Comparison of ENCODE assay signal across 8 cellular contexts in genomic region chr5:177431317-177432142, GRCh38. TPM values are rescaled to one million over a fixed set of nuclear protein-coding genes. Genes with fewer than 3 reads are reported as not detected.
DNase-seq lines count a peak whose midpoint lies in the region; ATAC-seq, FAIRE-seq and TF ChIP-seq lines count a peak whose summit lies in the region.

No MANE protein-coding gene starts in this region.

- H3K4me3 ChIP-seq in A549 (no peak overlapping the region), tibial nerve (no peak overlapping the region)

- peaks cover 9 to 21% (median 10%) of the 10 kb centered on the region in 3 donors for H3K27me3 Mint-ChIP-seq in immature natural killer cell (ENCODE audit: low read depth in 3 of 3)

- H3K27ac Mint-ChIP-seq in immature natural killer cell = peak overlapping the region; percentile 93 to 99 (median 97)

- H3K4me1 ChIP-seq in A549 (peaks cover 12% of the 10 kb centered on the region), tibial nerve (peaks cover 0 to 50% (median 39%) of the 10 kb centered on the region in 4 donors)

- no peak for FAIRE-seq in A549 (lab: Jason Lieb, UNC)

- H3K9me3 ChIP-seq in A549 = no peaks in the 10 kb centered on the region
- H3K9me3 ChIP-seq in tibial nerve = no peaks in the 10 kb centered on the region

- peak in 1 of 2 experiments; percentile 2; a peak in 2 of 6 replicates for ATAC-seq in A549
- ATAC-seq in GM19455 (IDR thresholded peaks at IDR 0.05; ENCODE audit: unreplicated experiment) = peak; percentile 37
- peak; percentile 28 for ATAC-seq in HG03521 (IDR thresholded peaks at IDR 0.05; ENCODE audit: unreplicated experiment)

- POLR2A ChIA-PET in A549 (lab: Yijun Ruan, JAX) = interaction anchor here (1.1 to 1.5 kb wide), 2 partner anchors 10 to 29 kb away, joined by 3 to 4 read pairs; no protein-coding TSS in a partner anchor

- H3K27ac ChIP-seq in A549 = no peak overlapping the region
- peak overlapping the region in 3 of 4 donors; percentile 25 to 68 (median 39) for H3K27ac ChIP-seq in tibial nerve

- H3K36me3 ChIP-seq in tibial nerve = peaks cover 0 to 65% (median 40%) of the 10 kb centered on the region in 3 donors

- no peak for TF ChIP-seq EP300 in A549 (IDR thresholded peaks at IDR 0.05)
- no peak for TF ChIP-seq EP300 in tibial nerve (IDR thresholded peaks at IDR 0.05)

- no peaks in the 10 kb centered on the region for H3K27me3 ChIP-seq in tibial nerve

- no peaks in the 10 kb centered on the region for H3K9me3 Mint-ChIP-seq in immature natural killer cell

- peaks cover 1 to 20% (median 4%) of the 10 kb centered on the region in 3 donors for H3K36me3 Mint-ChIP-seq in immature natural killer cell

- DNase-seq in A549 (ENCODE audit: low read depth in 1 of 2, low spot score in 1 of 2) (no peak), immature natural killer cell (peak; percentile 79 to 84 (median 81)), tibial nerve (ENCODE audit: low spot score in 2 of 2) (no peak), epidermal melanocyte (ENCODE audit: insufficient read length, low spot score) (no peak), HUDEP-2 (lab: John Stamatoyannopoulos, UW; ENCODE audit: unreplicated experiment in 76 of 76) (no peak)
- DNase-seq in activated CD8-positive, alpha-beta memory T cell treated with anti-CD3 and anti-CD28 coated beads, Interleukin-2, amount 50 U/mL, for 4 hours = peak; percentile 45

- peak overlapping the region; percentile 93 to 95 (median 94) for H3K4me3 Mint-ChIP-seq in immature natural killer cell

- TF ChIP-seq RAD21 in A549 (conservative IDR thresholded peaks at IDR 0.05 in 1 of 2, IDR thresholded peaks at IDR 0.05 in 1 of 2) = no peak

- CTCF ChIA-PET in A549 (lab: Yijun Ruan, JAX) = interaction anchor here (1.6 to 36.0 kb wide), 4 partner anchors 17 to 113 kb away, joined by 5 to 871 read pairs (median 82); partner anchors contain the start of gene PRR7

- WGBS in A549 (ENCODE audit: missing lambda C conversion rate) = 91% methylated on average over 16 of the region's 29 CpGs
- 83 to 87% methylated on average over 22 to 24 of the region's 29 CpGs for WGBS in tibial nerve, 2 donors

- TF ChIP-seq CTCF in A549 (IDR thresholded peaks at IDR 0.05) (no peak), tibial nerve (IDR thresholded peaks at IDR 0.05) (no peak)

- peaks cover 76 to 83% of the 10 kb centered on the region in 2 donors for H3K4me1 Mint-ChIP-seq in immature natural killer cell

- TF ChIP-seq POLR2A in A549 (IDR thresholded peaks at IDR 0.05; ENCODE audit: low read length) (no peak; the same call in 1 of the 2 replicates), tibial nerve (IDR thresholded peaks at IDR 0.05) (no peak)

- no peak overlapping the region for H3K4me2 ChIP-seq in A549

TF ChIP-seq in A549, 52 proteins besides CTCF, POLR2A, EP300 and RAD21:
- TF ChIP-seq ZFP36 (IDR thresholded peaks at IDR 0.05; ENCODE audit: borderline replicate concordance, partially characterized antibody) = peak; percentile 51
- no peak for TF ChIP-seq EHF (CRISPR knock-in tag; IDR thresholded peaks at IDR 0.05)
- 0 out of 2 replicates have a peak, but pooled peaks have one; percentile 44 for TF ChIP-seq TP53 (CRISPR knock-in tag; IDR thresholded peaks at IDR 0.05)
- TF ChIP-seq JUN (IDR thresholded peaks at IDR 0.05) = peak in 1 of 2 experiments; percentile 16; a peak in 1 of 5 replicates

RNA-seq across cellular contexts. Expression of gene GRK6, which starts 5.1 kb away (rescaled TPM):
- polyA plus RNA-seq in A549 (2011; rRNA removed) (16.5 and 20.1 TPM in 2 replicates), A549 (2017; fragmentation: RNase III; extraction: RNeasy Plus Mini Kit Qiagen cat#74134 plus additional on column Dnase treatment) (26.3 to 28.8 TPM (median 26.8 TPM) in 3 replicates), immature natural killer cell (100 to 1,000 TPM; 102 to 129 (median 103) TPM)
- polyA plus RNA-seq in A549 (2012; cell fraction: cytosol; rRNA removed) = 37.0 and 37.1 TPM in 2 replicates
- polyA plus RNA-seq in A549 (2012; cell fraction: nucleus; rRNA removed) = 34.5 and 40.9 TPM in 2 replicates
- polyA minus RNA-seq in A549 (2011; rRNA and poly(A)+ RNA removed) = 21.1 and 30.2 TPM in 2 replicates
- 10 to 100 TPM; 19.4 to 26.4 (median 23.2) TPM for total RNA-seq in tibial nerve

RNA-seq across cellular contexts. Expression of gene PRR7, which starts 15.1 kb away (rescaled TPM):
- 1.8 and 2.2 TPM in 2 replicates for polyA plus RNA-seq in A549 (2011; rRNA removed)
- polyA plus RNA-seq in A549 (2012; cell fraction: cytosol; rRNA removed) = 25.9 and 43.4 TPM in 2 replicates
- 39.8 and 85.8 TPM in 2 replicates for polyA plus RNA-seq in A549 (2012; cell fraction: nucleus; rRNA removed)
- 11.0 to 12.1 TPM (median 11.2 TPM) in 3 replicates for polyA plus RNA-seq in A549 (2017; fragmentation: RNase III; extraction: RNeasy Plus Mini Kit Qiagen cat#74134 plus additional on column Dnase treatment)
- 0.58 and 0.95 TPM in 2 replicates for polyA minus RNA-seq in A549 (2011; rRNA and poly(A)+ RNA removed)
- polyA plus RNA-seq in immature natural killer cell = 10 to 100 TPM in 2 of 3 donors, 1 to 10 TPM in 1; 9.6 to 25.4 (median 17.5) TPM
- total RNA-seq in tibial nerve = 10 to 100 TPM in 1 of 4 donors, 1 to 10 TPM in 3; 5.1 to 11.2 (median 7.5) TPM

RNA-seq across cellular contexts. Expression of gene F12, which starts 22.2 kb away (rescaled TPM):
- 5.3 TPM in 2 replicates for polyA plus RNA-seq in A549 (2011; rRNA removed)
- polyA plus RNA-seq in A549 (2012; cell fraction: cytosol; rRNA removed) = 18.4 and 25.5 TPM in 2 replicates
- 16.0 and 36.1 TPM in 2 replicates for polyA plus RNA-seq in A549 (2012; cell fraction: nucleus; rRNA removed)
- 14.3 to 15.5 TPM (median 14.5 TPM) in 3 replicates for polyA plus RNA-seq in A549 (2017; fragmentation: RNase III; extraction: RNeasy Plus Mini Kit Qiagen cat#74134 plus additional on column Dnase treatment)
- 2.2 and 2.8 TPM in 2 replicates for polyA minus RNA-seq in A549 (2011; rRNA and poly(A)+ RNA removed)
- 1 to 10 TPM in 2 of 3 donors, not detected in 1; 1.3 to 2.3 TPM for polyA plus RNA-seq in immature natural killer cell
- 1 to 10 TPM in 1 of 4 donors, under 1 TPM in 1, not detected in 2; 0.59 to 4.5 TPM for total RNA-seq in tibial nerve

RNA-seq across cellular contexts. Expression of gene PFN3, which starts 31.1 kb away (rescaled TPM):
- polyA plus RNA-seq in A549 (2011; rRNA removed) (not detected in 2 replicates), A549 (2017; fragmentation: RNase III; extraction: RNeasy Plus Mini Kit Qiagen cat#74134 plus additional on column Dnase treatment) (not detected in 3 replicates), immature natural killer cell (not detected)
- 0.11 TPM in 1 of 2 replicates, not detected in the other for polyA plus RNA-seq in A549 (2012; cell fraction: cytosol; rRNA removed)
- polyA plus RNA-seq in A549 (2012; cell fraction: nucleus; rRNA removed) = not detected in 2 replicates
- not detected in 2 replicates for polyA minus RNA-seq in A549 (2011; rRNA and poly(A)+ RNA removed)
- total RNA-seq in tibial nerve = not detected

RNA-seq across cellular contexts. Expression of gene DBN1, which starts 41.9 kb away (rescaled TPM):
- polyA plus RNA-seq in A549 (2011; rRNA removed) = 32.6 and 47.7 TPM in 2 replicates
- 33.1 and 34.4 TPM in 2 replicates for polyA plus RNA-seq in A549 (2012; cell fraction: cytosol; rRNA removed)
- 374 and 488 TPM in 2 replicates for polyA plus RNA-seq in A549 (2012; cell fraction: nucleus; rRNA removed)
- 92.4 to 118 TPM (median 107 TPM) in 3 replicates for polyA plus RNA-seq in A549 (2017; fragmentation: RNase III; extraction: RNeasy Plus Mini Kit Qiagen cat#74134 plus additional on column Dnase treatment)
- 50.2 and 52.4 TPM in 2 replicates for polyA minus RNA-seq in A549 (2011; rRNA and poly(A)+ RNA removed)
- polyA plus RNA-seq in immature natural killer cell = 1 to 10 TPM in 2 of 3 donors, under 1 TPM in 1; 0.93 to 4.2 (median 2.8) TPM
- 100 to 1,000 TPM in 3 of 4 donors, 10 to 100 TPM in 1; 89.8 to 139 (median 111) TPM for total RNA-seq in tibial nerve

Comparison
In these comparisons a context has a peak if more than half of its experiments do, and no peak if none do; other contexts are left out.
1. DNase-seq: peak in activated CD8-positive, alpha-beta memory T cell treated with anti-CD3 and anti-CD28 coated beads, Interleukin-2, amount 50 U/mL, for 4 hours (single experiment) and immature natural killer cell (3 of 3); none in A549 (0 of 2), tibial nerve (0 of 2), epidermal melanocyte (single experiment) and HUDEP-2 (0 of 76).
2. H3K27ac ChIP-seq: peak in tibial nerve (3 of 4); none in A549 (0 of 2).